ENCODE assay signal across 1 cellular context in the genomic region with DNA sequence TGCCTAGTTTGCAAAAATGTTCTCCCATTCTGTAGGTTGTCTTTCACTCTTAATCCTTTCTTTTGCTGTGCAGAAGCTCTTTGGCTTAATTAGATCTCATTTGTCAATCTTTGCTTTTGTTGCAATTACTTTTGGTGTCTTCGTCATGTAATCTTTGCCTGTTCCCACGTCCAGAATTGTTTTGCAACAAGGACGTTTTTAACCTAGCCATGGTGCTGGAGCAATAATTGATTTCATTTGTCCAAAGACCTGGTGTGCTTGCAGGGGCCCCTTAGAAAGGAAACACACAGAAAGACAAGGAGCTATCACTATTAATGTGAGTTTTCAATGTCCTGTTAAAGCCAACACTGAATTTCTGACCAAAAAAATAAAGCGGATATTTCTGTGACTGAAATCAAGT.
TF ChIP-seq lines count a peak whose summit lies in the region.

No MANE protein-coding gene starts in this region.

TF ChIP-seq in SK-N-SH treated with all-trans-retinoic acid at 6 μM for 48 hours, 23 proteins besides CTCF, POLR2A, EP300 and RAD21 (continued from another document):
- TF ChIP-seq, protein P1, sequence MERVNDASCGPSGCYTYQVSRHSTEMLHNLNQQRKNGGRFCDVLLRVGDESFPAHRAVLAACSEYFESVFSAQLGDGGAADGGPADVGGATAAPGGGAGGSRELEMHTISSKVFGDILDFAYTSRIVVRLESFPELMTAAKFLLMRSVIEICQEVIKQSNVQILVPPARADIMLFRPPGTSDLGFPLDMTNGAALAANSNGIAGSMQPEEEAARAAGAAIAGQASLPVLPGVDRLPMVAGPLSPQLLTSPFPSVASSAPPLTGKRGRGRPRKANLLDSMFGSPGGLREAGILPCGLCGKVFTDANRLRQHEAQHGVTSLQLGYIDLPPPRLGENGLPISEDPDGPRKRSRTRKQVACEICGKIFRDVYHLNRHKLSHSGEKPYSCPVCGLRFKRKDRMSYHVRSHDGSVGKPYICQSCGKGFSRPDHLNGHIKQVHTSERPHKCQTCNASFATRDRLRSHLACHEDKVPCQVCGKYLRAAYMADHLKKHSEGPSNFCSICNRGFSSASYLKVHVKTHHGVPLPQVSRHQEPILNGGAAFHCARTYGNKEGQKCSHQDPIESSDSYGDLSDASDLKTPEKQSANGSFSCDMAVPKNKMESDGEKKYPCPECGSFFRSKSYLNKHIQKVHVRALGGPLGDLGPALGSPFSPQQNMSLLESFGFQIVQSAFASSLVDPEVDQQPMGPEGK (CRISPR knock-in tag; IDR thresholded peaks at IDR 0.05; ENCODE audit: borderline replicate concordance), result no peak
- TF ChIP-seq, protein P2, sequence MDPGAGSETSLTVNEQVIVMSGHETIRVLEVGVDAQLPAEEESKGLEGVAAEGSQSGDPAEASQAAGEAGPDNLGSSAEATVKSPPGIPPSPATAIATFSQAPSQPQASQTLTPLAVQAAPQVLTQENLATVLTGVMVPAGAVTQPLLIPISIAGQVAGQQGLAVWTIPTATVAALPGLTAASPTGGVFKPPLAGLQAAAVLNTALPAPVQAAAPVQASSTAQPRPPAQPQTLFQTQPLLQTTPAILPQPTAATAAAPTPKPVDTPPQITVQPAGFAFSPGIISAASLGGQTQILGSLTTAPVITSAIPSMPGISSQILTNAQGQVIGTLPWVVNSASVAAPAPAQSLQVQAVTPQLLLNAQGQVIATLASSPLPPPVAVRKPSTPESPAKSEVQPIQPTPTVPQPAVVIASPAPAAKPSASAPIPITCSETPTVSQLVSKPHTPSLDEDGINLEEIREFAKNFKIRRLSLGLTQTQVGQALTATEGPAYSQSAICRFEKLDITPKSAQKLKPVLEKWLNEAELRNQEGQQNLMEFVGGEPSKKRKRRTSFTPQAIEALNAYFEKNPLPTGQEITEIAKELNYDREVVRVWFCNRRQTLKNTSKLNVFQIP (CRISPR knock-in tag; IDR thresholded peaks at IDR 0.05; ENCODE audit: borderline replicate concordance, low read depth), result no peak
- TF ChIP-seq ISL1 (CRISPR knock-in tag; IDR thresholded peaks at IDR 0.05), result no peak
